In genomic region chr2:33392366-33392765, GRCh38 we compare ENCODE assay signal across 26 cellular contexts.
"Had no signal": no experiment of that assay in that cellular context is flagged by ENCODE, and none has a peak within 500 bp of the region (broad histone marks: within the 10 kb centered on the region; RNA-seq: fewer than 3 reads in every experiment).

No MANE protein-coding gene starts in this region.

- H2AFZ ChIP-seq: PC-9 had no signal

- H3K27me3 ChIP-seq: brain microvascular endothelial cell had no signal

- H3K27ac ChIP-seq: brain microvascular endothelial cell, PC-9, WERI-Rb-1 had no signal

- H3K4me2 ChIP-seq: PC-9 had no signal

- ATAC-seq: activated T-cell treated with anti-CD3 and anti-CD28 coated beads, Interleukin-2, amount 50 U/mL, for 72 hours; activated T-helper 17 cell treated with anti-CD3 and anti-CD28 coated beads, Interleukin-2, amount 50 U/mL, for 72 hours had no signal

- DNase-seq: activated CD4-positive, alpha-beta memory T cell treated with anti-CD3 and anti-CD28 coated beads, Interleukin-2, amount 10 ng/mL, durations not matched to agents 7 days and 5 days; activated CD4-positive, alpha-beta T cell treated with anti-CD3 and anti-CD28 coated beads for 1 hour; activated CD4-positive, alpha-beta T cell treated with anti-CD3 and anti-CD28 coated beads for 48 hours; activated CD4-positive, CD25-positive, alpha-beta regulatory T cell; activated effector memory CD4-positive, alpha-beta T cell treated with anti-CD3 and anti-CD28 coated beads, Interleukin-2, amount 50 U/mL, for 16 hours; activated naive CD4-positive, alpha-beta T cell; activated naive CD4-positive, alpha-beta T cell treated with anti-CD3 and anti-CD28 coated beads, Interleukin-2, amount 50 U/mL, for 16 hours; activated naive CD8-positive, alpha-beta T cell treated with anti-CD3 and anti-CD28 coated beads for 36 hours; activated T-cell treated with anti-CD3 and anti-CD28 coated beads, Interleukin-2, amount 50 U/mL, for 1 hour; activated T-cell treated with anti-CD3 and anti-CD28 coated beads, Interleukin-2, amount 50 U/mL, for 72 hours; amniotic stem cell; aorta; brain microvascular endothelial cell; central memory CD4-positive, alpha-beta T cell; NCI-H1048; NCI-H1436 treated with DMSO at 0.1 percent for 48 hours; NCI-H1694 treated with DMSO at 0.1 percent for 48 hours; NCI-H2029; NCI-H345; NCI-H524 treated with DMSO at 0.1 percent for 48 hours; PC-9; Right ventricle myocardium superior; SW 1271; T1000; WERI-Rb-1 had no signal

- H3K4me3 ChIP-seq: PC-9 had no signal

- H3K36me3 ChIP-seq: WERI-Rb-1 had no signal
